ENCODE assay signal across 9 cellular contexts in the genomic region with DNA sequence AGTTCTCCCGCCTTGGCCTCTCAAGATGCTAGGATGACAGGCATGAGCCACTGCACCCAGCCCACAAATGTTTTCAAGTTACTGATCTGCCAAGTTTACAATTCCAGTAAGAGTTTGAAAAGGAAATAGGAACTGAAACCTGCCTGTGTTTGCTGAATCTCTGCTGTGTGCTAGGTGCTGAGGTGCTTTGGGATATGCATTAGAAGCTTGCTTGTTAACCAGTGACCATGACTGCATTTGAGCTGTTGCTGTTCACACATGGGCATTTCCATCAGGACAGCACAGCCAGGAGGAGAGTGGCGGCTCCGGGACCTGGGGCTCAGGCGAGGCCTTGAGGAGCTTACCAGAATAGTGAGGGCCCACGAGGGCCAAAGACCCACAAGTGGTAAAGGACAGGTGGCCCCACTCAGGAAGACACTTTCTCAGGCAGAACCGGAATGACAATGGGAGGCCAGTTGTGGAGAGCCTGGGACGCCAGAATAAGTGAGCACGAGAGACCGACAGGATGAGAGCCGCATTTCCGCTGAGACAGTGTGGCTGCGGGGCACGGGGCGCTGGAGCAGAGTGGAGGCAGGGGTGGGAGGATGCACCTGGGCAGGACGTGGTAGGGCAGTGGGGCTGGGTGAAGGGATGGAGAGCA.
DNase-seq lines count a peak whose midpoint lies in the region; ATAC-seq lines count a peak whose summit lies in the region.
"Had no signal": no experiment of that assay in that cellular context is flagged by ENCODE, and none has a peak within 500 bp of the region (broad histone marks: within the 10 kb centered on the region; RNA-seq: fewer than 3 reads in every experiment).

No MANE protein-coding gene starts in this region.

- H3K27ac Mint-ChIP-seq in activated naive CD4-positive, alpha-beta T cell treated with anti-CD3 and anti-CD28 coated beads, Interleukin-2, amount 50 U/mL, for 24 hours, result peak overlapping the region; percentile 31
- peak overlapping the region; percentile 67 for H3K27ac Mint-ChIP-seq in T-helper 1 cell treated with Interleukin-12 subunit alpha and Interleukin-12 subunit beta and Interleukin-4 antibody, amounts not matched to agents 30 μg/mL and 1 μg/mL, for 36 hours
- H3K27ac Mint-ChIP-seq in stimulated activated naive CD8-positive, alpha-beta T cell treated with anti-CD3 and anti-CD28 coated beads, Interleukin-15, amount 100 ng/mL, for 72 hours, result peak overlapping the region; percentile 77 to 85

- peaks cover 14% of the 10 kb centered on the region for H3K36me3 Mint-ChIP-seq in activated naive CD4-positive, alpha-beta T cell treated with anti-CD3 and anti-CD28 coated beads, Interleukin-2, amount 50 U/mL, for 24 hours
- H3K36me3 Mint-ChIP-seq in T-helper 1 cell treated with Interleukin-12 subunit alpha and Interleukin-12 subunit beta and Interleukin-4 antibody, amounts not matched to agents 30 μg/mL and 1 μg/mL, for 36 hours (ENCODE audit: low read depth), result peaks cover 29% of the 10 kb centered on the region

- no peaks in the 10 kb centered on the region for H3K9me3 Mint-ChIP-seq in activated naive CD4-positive, alpha-beta T cell treated with anti-CD3 and anti-CD28 coated beads, Interleukin-2, amount 50 U/mL, for 24 hours
- no peaks in the 10 kb centered on the region for H3K9me3 Mint-ChIP-seq in T-helper 1 cell treated with Interleukin-12 subunit alpha and Interleukin-12 subunit beta and Interleukin-4 antibody, amounts not matched to agents 30 μg/mL and 1 μg/mL, for 36 hours
- H3K9me3 Mint-ChIP-seq in stimulated activated naive CD8-positive, alpha-beta T cell treated with anti-CD3 and anti-CD28 coated beads, Interleukin-15, amount 100 ng/mL, for 72 hours, result no peaks in the 10 kb centered on the region

- H3K4me1 Mint-ChIP-seq in activated naive CD4-positive, alpha-beta T cell treated with anti-CD3 and anti-CD28 coated beads, Interleukin-2, amount 50 U/mL, for 24 hours, result peaks cover 31% of the 10 kb centered on the region
- peaks cover 28% of the 10 kb centered on the region for H3K4me1 Mint-ChIP-seq in T-helper 1 cell treated with Interleukin-12 subunit alpha and Interleukin-12 subunit beta and Interleukin-4 antibody, amounts not matched to agents 30 μg/mL and 1 μg/mL, for 36 hours (ENCODE audit: low read depth)
- peaks cover 28% of the 10 kb centered on the region for H3K4me1 Mint-ChIP-seq in stimulated activated naive CD8-positive, alpha-beta T cell treated with anti-CD3 and anti-CD28 coated beads, Interleukin-15, amount 100 ng/mL, for 72 hours

- ATAC-seq in HG02885 (IDR thresholded peaks at IDR 0.05; ENCODE audit: poor library complexity, unreplicated experiment), result peak; percentile 80
- ATAC-seq in stimulated activated naive CD8-positive, alpha-beta T cell treated with anti-CD3 and anti-CD28 coated beads, Interleukin-15, amount 100 ng/mL, for 72 hours, result peak; percentile 74
- ATAC-seq: left colon had no signal

- no peaks in the 10 kb centered on the region for H3K27me3 Mint-ChIP-seq in activated naive CD4-positive, alpha-beta T cell treated with anti-CD3 and anti-CD28 coated beads, Interleukin-2, amount 50 U/mL, for 24 hours
- no peaks in the 10 kb centered on the region for H3K27me3 Mint-ChIP-seq in T-helper 1 cell treated with Interleukin-12 subunit alpha and Interleukin-12 subunit beta and Interleukin-4 antibody, amounts not matched to agents 30 μg/mL and 1 μg/mL, for 36 hours (ENCODE audit: low read depth)
- H3K27me3 Mint-ChIP-seq in stimulated activated naive CD8-positive, alpha-beta T cell treated with anti-CD3 and anti-CD28 coated beads, Interleukin-15, amount 100 ng/mL, for 72 hours, result no peaks in the 10 kb centered on the region

- H3K4me3 Mint-ChIP-seq in activated naive CD4-positive, alpha-beta T cell treated with anti-CD3 and anti-CD28 coated beads, Interleukin-2, amount 50 U/mL, for 24 hours, result no peak overlapping the region
- H3K4me3 Mint-ChIP-seq in T-helper 1 cell treated with Interleukin-12 subunit alpha and Interleukin-12 subunit beta and Interleukin-4 antibody, amounts not matched to agents 30 μg/mL and 1 μg/mL, for 36 hours, result peak overlapping the region; percentile 33
- H3K4me3 Mint-ChIP-seq in stimulated activated naive CD8-positive, alpha-beta T cell treated with anti-CD3 and anti-CD28 coated beads, Interleukin-15, amount 100 ng/mL, for 72 hours, result peak overlapping the region; percentile 5 to 48

- DNase-seq in activated naive CD4-positive, alpha-beta T cell (lab: John Stamatoyannopoulos, UW), result no peak
- DNase-seq in stimulated activated naive CD8-positive, alpha-beta T cell treated with anti-CD3 and anti-CD28 coated beads, Interleukin-15, amount 100 ng/mL, for 72 hours, result peak in 1 of 2 donors; percentile 18
- no peak for DNase-seq in NCI-H748 (lab: John Stamatoyannopoulos, UW; ENCODE audit: unreplicated experiment)
- no peak for DNase-seq in NCI-H226
- no peak for DNase-seq in kidney glomerular epithelial cell (lab: John Stamatoyannopoulos, UW)

Comparison
In these comparisons a context has a peak if more than half of its experiments do, and no peak if none do; other contexts are left out.
1. H3K27ac Mint-ChIP-seq: peak in every context shown above with its lines; median percentile 81 in stimulated activated naive CD8-positive, alpha-beta T cell treated with anti-CD3 and anti-CD28 coated beads, Interleukin-15, amount 100 ng/mL, for 72 hours; 67 in T-helper 1 cell treated with Interleukin-12 subunit alpha and Interleukin-12 subunit beta and Interleukin-4 antibody, amounts not matched to agents 30 μg/mL and 1 μg/mL, for 36 hours; 31 in activated naive CD4-positive, alpha-beta T cell treated with anti-CD3 and anti-CD28 coated beads, Interleukin-2, amount 50 U/mL, for 24 hours.